In genomic region chr6:137357948-137358266, GRCh38 we compare ENCODE assay signal across 15 cellular contexts.
DNase-seq lines count a peak whose midpoint lies in the region; ATAC-seq and TF ChIP-seq lines count a peak whose summit lies in the region.
"Had no signal": no experiment of that assay in that cellular context is flagged by ENCODE, and none has a peak within 500 bp of the region (broad histone marks: within the 10 kb centered on the region; RNA-seq: fewer than 3 reads in every experiment).

No MANE protein-coding gene starts in this region.

- H3K27ac Mint-ChIP-seq in natural killer cell treated with Interleukin-12 subunit alpha and Interleukin-12 subunit beta and Interleukin-15 and Interleukin-18, amount 100 ng/mL, for 72 hours = no peak overlapping the region
- H3K27ac Mint-ChIP-seq in endodermal cell = no peak overlapping the region
- H3K27ac Mint-ChIP-seq: CD4-positive, alpha-beta memory T cell had no signal

- H3K27me3 ChIP-seq in BLaER1 = no peaks in the 10 kb centered on the region
- H3K27me3 ChIP-seq in dorsolateral prefrontal cortex = peaks cover 0 to 3% (median 0%) of the 10 kb centered on the region in 45 donors
- H3K27me3 ChIP-seq in liver (ENCODE audit: control insufficient read depth in 4 of 4, insufficient read depth in 4 of 4, low read length in 3 of 4) = no peaks in the 10 kb centered on the region
- no peaks in the 10 kb centered on the region for H3K27me3 ChIP-seq in endodermal cell (ENCODE audit: control insufficient read depth, insufficient read depth, low read length, poor library complexity, severe bottlenecking)

- no peak for TF ChIP-seq RAD21 in liver (IDR thresholded peaks at IDR 0.05)

- no peaks in the 10 kb centered on the region for H3K9me3 ChIP-seq in BLaER1
- no peaks in the 10 kb centered on the region for H3K9me3 ChIP-seq in liver (ENCODE audit: control insufficient read depth in 4 of 4, low read length in 3 of 4)
- H3K9me3 ChIP-seq in endodermal cell (ENCODE audit: control insufficient read depth, low read length) = no peaks in the 10 kb centered on the region

- no peaks in the 10 kb centered on the region for H3K27me3 Mint-ChIP-seq in natural killer cell treated with Interleukin-12 subunit alpha and Interleukin-12 subunit beta and Interleukin-15 and Interleukin-18, amount 100 ng/mL, for 72 hours
- H3K27me3 Mint-ChIP-seq in endodermal cell (ENCODE audit: insufficient read depth) = peaks cover 2% of the 10 kb centered on the region
- H3K27me3 Mint-ChIP-seq: CD4-positive, alpha-beta memory T cell had no signal

- H3K4me3 ChIP-seq in BLaER1 (no peak overlapping the region), dorsolateral prefrontal cortex (peak overlapping the region in 1 of 59 donors; percentile 3), liver (ENCODE audit: low read depth in 1 of 3, low read length in 3 of 3) (no peak overlapping the region), endodermal cell (ENCODE audit: low read length) (no peak overlapping the region)
- H3K4me3 ChIP-seq: GM12878, K562 had no signal

- intact Hi-C loops in dorsolateral prefrontal cortex (cut with DNase I) = no loop called here

- H3K4me3 Mint-ChIP-seq in natural killer cell treated with Interleukin-12 subunit alpha and Interleukin-12 subunit beta and Interleukin-15 and Interleukin-18, amount 100 ng/mL, for 72 hours = no peak overlapping the region
- no peak overlapping the region for H3K4me3 Mint-ChIP-seq in endodermal cell
- H3K4me3 Mint-ChIP-seq: CD4-positive, alpha-beta memory T cell had no signal

- H3K9ac ChIP-seq in BLaER1 (no peak overlapping the region), liver (ENCODE audit: low read depth in 1 of 2, low read length in 2 of 2) (no peak overlapping the region), endodermal cell (ENCODE audit: extremely low read depth, low read length, poor library complexity, severe bottlenecking) (no peak overlapping the region)

- peaks cover 42% of the 10 kb centered on the region for H3K4me1 ChIP-seq in BLaER1
- H3K4me1 ChIP-seq in liver (ENCODE audit: control insufficient read depth in 4 of 4, insufficient read depth in 4 of 4, low read length in 3 of 4) = peaks cover 4 to 23% (median 14%) of the 10 kb centered on the region in 4 donors
- no peaks in the 10 kb centered on the region for H3K4me1 ChIP-seq in endodermal cell (ENCODE audit: control insufficient read depth, insufficient read depth, low read length)

- no peak for ATAC-seq in natural killer cell treated with Interleukin-12 subunit alpha and Interleukin-12 subunit beta and Interleukin-15 and Interleukin-18, amount 100 ng/mL, for 72 hours
- no peak for ATAC-seq in GM18870 (IDR thresholded peaks at IDR 0.05; ENCODE audit: unreplicated experiment)
- ATAC-seq: GM12878, HCT116, K562 had no signal

- H3K36me3 ChIP-seq in BLaER1 (no peaks in the 10 kb centered on the region), liver (ENCODE audit: control insufficient read depth in 4 of 4, insufficient read depth in 3 of 4, low read depth in 1 of 4, low read length in 3 of 4) (no peaks in the 10 kb centered on the region), endodermal cell (ENCODE audit: control insufficient read depth, insufficient read depth, low read length) (no peaks in the 10 kb centered on the region)

- DNase-seq in dorsolateral prefrontal cortex (no peak), substantia nigra (lab: John Stamatoyannopoulos, UW) (no peak), endodermal cell (no peak)
- no peak for DNase-seq in natural killer cell treated with Interleukin-12 subunit alpha and Interleukin-12 subunit beta and Interleukin-15 and Interleukin-18, amount 100 ng/mL, for 72 hours (ENCODE audit: low spot score)
- DNase-seq: ACHN; CD4-positive, alpha-beta memory T cell; DMS79 had no signal

- H3K4me1 Mint-ChIP-seq in natural killer cell treated with Interleukin-12 subunit alpha and Interleukin-12 subunit beta and Interleukin-15 and Interleukin-18, amount 100 ng/mL, for 72 hours (ENCODE audit: low read depth in 2 of 2) = peaks cover 11 to 15% of the 10 kb centered on the region in 2 donors
- peaks cover 3% of the 10 kb centered on the region for H3K4me1 Mint-ChIP-seq in endodermal cell

- no peaks in the 10 kb centered on the region for H4K20me1 ChIP-seq in BLaER1

- H3K27ac ChIP-seq in BLaER1 = no peak overlapping the region
- peak overlapping the region in 38 of 59 donors; percentile 2 to 76 (median 54) for H3K27ac ChIP-seq in dorsolateral prefrontal cortex
- no peak overlapping the region for H3K27ac ChIP-seq in liver (ENCODE audit: low read depth in 1 of 2, low read length in 2 of 2)
- peak overlapping the region; percentile 52 for H3K27ac ChIP-seq in substantia nigra (ENCODE audit: low read depth, low read length, poor library complexity, severe bottlenecking)
- no peak overlapping the region for H3K27ac ChIP-seq in endodermal cell (ENCODE audit: low read depth, low read length)
- H3K27ac ChIP-seq: C4-2B, HL-60 had no signal

- 0 out of 2 replicates have a peak overlapping the region, but pooled peaks have one; percentile 30 for H3K4me2 ChIP-seq in BLaER1

- TF ChIP-seq CTCF in dorsolateral prefrontal cortex (IDR thresholded peaks at IDR 0.05 in 54 of 56, conservative IDR thresholded peaks at IDR 0.05 in 2 of 56; ENCODE audit: low read depth in 1 of 56, partially characterized antibody in 56 of 56) (no peak), liver (IDR thresholded peaks at IDR 0.05; ENCODE audit: low read depth, low read length, missing input control) (no peak), endodermal cell (conservative IDR thresholded peaks at IDR 0.05) (no peak)

- H3K36me3 Mint-ChIP-seq in natural killer cell treated with Interleukin-12 subunit alpha and Interleukin-12 subunit beta and Interleukin-15 and Interleukin-18, amount 100 ng/mL, for 72 hours = peaks cover 6% of the 10 kb centered on the region
- no peaks in the 10 kb centered on the region for H3K36me3 Mint-ChIP-seq in endodermal cell (ENCODE audit: low read depth)
- H3K36me3 Mint-ChIP-seq: CD4-positive, alpha-beta memory T cell had no signal

- no peaks in the 10 kb centered on the region for H3K9me3 Mint-ChIP-seq in natural killer cell treated with Interleukin-12 subunit alpha and Interleukin-12 subunit beta and Interleukin-15 and Interleukin-18, amount 100 ng/mL, for 72 hours
- H3K9me3 Mint-ChIP-seq in endodermal cell = no peaks in the 10 kb centered on the region
- H3K9me3 Mint-ChIP-seq: CD4-positive, alpha-beta memory T cell had no signal

TF ChIP-seq in liver, 16 proteins besides CTCF, POLR2A, EP300 and RAD21:
- peak; percentile 23 for TF ChIP-seq REST (IDR thresholded peaks at IDR 0.05)
- no peak for TF ChIP-seq YY1 (IDR thresholded peaks at IDR 0.05)
- no peak for TF ChIP-seq JUND (IDR thresholded peaks at IDR 0.05)

Comparison
In these comparisons a context has a peak if more than half of its experiments do, and no peak if none do; other contexts are left out.
1. H3K27ac ChIP-seq: peak in dorsolateral prefrontal cortex (38 of 59) and substantia nigra (single experiment); none in BLaER1 (single experiment), liver (0 of 2) and endodermal cell (single experiment).